18 cellular contexts compared by ENCODE assay signal in genomic region chr14:67680941-67681340, GRCh38. TPM values are rescaled to one million over a fixed set of nuclear protein-coding genes. Genes with fewer than 3 reads are reported as not detected.
A peak's percentile ranks its signal among the peaks of the same experiment; 100 is the strongest.
DNase-seq lines count a peak whose midpoint lies in the region; ATAC-seq, FAIRE-seq and TF ChIP-seq lines count a peak whose summit lies in the region.
"Had no signal": no experiment of that assay in that cellular context is flagged by ENCODE, and none has a peak within 500 bp of the region (broad histone marks: within the 10 kb centered on the region; RNA-seq: fewer than 3 reads in every experiment).

No MANE protein-coding gene starts in this region.

- peak overlapping the region; percentile 2; the same call in 1 of the 2 replicates for H3K27ac ChIP-seq in 22Rv1
- peak overlapping the region; percentile 12 for H3K27ac ChIP-seq in RWPE2 (ENCODE audit: poor library complexity, severe bottlenecking)
- H3K27ac ChIP-seq: KMS-11, SK-N-MC, uterus had no signal

- FAIRE-seq in GM12891 (lab: Jason Lieb, UNC), result no peak
- FAIRE-seq: bronchial epithelial cell, kidney had no signal

- DNase-seq in GM12891 (ENCODE audit: insufficient read length, low spot score), result no peak
- no peak for DNase-seq in RWPE2 (ENCODE audit: low spot score)
- peak; percentile 77 to 82 for DNase-seq in erythroblast (lab: John Stamatoyannopoulos, UW)
- DNase-seq in HuH-7.5 (ENCODE audit: low spot score), result no peak
- DNase-seq in NCI-H774 (lab: John Stamatoyannopoulos, UW), result no peak
- no peak for DNase-seq in COLO668 (lab: John Stamatoyannopoulos, UW; ENCODE audit: unreplicated experiment)
- DNase-seq: activated CD4-positive, alpha-beta T cell treated with anti-CD3 and anti-CD28 coated beads for 1 hour; activated gamma-delta T cell treated with Interleukin-2 at 50 U/mL for 16 hours; endodermal cell; kidney; NCI-H2029 treated with DMSO at 0.1 percent for 48 hours; stimulated activated CD4-positive, alpha-beta T cell treated with anti-CD3 and anti-CD28 coated beads, Interleukin-2, amount 100 ng/mL, for 24 hours; uterus had no signal

- H3K4me3 ChIP-seq in RWPE2 (ENCODE audit: severe bottlenecking), result no peak overlapping the region
- H3K4me3 ChIP-seq: SK-N-MC, uterus had no signal

- no peaks in the 10 kb centered on the region for H3K9me3 ChIP-seq in RWPE2 (ENCODE audit: severe bottlenecking)
- H3K9me3 ChIP-seq: uterus had no signal

- TF ChIP-seq CTCF in 22Rv1 (IDR thresholded peaks at IDR 0.05) (no peak), RWPE2 (IDR thresholded peaks at IDR 0.05; ENCODE audit: poor library complexity, severe bottlenecking) (no peak)

- TF ChIP-seq POLR2A in GM12891 (IDR thresholded peaks at IDR 0.05; ENCODE audit: low read depth, low read length) (no peak), erythroblast (IDR thresholded peaks at IDR 0.05; ENCODE audit: low read length) (no peak)

- no peak for ATAC-seq in RWPE2 (ENCODE audit: low read depth)
- no peak for ATAC-seq in HG02798 (IDR thresholded peaks at IDR 0.05; ENCODE audit: poor library complexity, unreplicated experiment)

- no peaks in the 10 kb centered on the region for H3K27me3 ChIP-seq in RWPE2 (ENCODE audit: insufficient read depth, poor library complexity, severe bottlenecking)
- H3K27me3 ChIP-seq: uterus had no signal

- H3K36me3 ChIP-seq in RWPE2 (ENCODE audit: low read depth), result peaks cover 93% of the 10 kb centered on the region
- H3K36me3 ChIP-seq: uterus had no signal

- H3K4me1 ChIP-seq in RWPE2 (ENCODE audit: insufficient read depth, poor library complexity, severe bottlenecking), result peaks cover 11% of the 10 kb centered on the region
- H3K4me1 ChIP-seq: uterus had no signal

TF ChIP-seq in GM12891, 5 proteins besides CTCF, POLR2A, EP300 and RAD21:
- TF ChIP-seq PAX5 (IDR thresholded peaks at IDR 0.05; ENCODE audit: insufficient read depth, low read length, severe bottlenecking) (no peak), POU2F2 (IDR thresholded peaks at IDR 0.05; ENCODE audit: low read depth, low read length) (no peak), SPI1 (IDR thresholded peaks at IDR 0.05; ENCODE audit: low read depth, low read length) (peak; percentile 71), POLR2AphosphoS5 (IDR thresholded peaks at IDR 0.05; ENCODE audit: low read depth, low read length) (no peak), TAF1 (IDR thresholded peaks at IDR 0.05; ENCODE audit: low read depth, low read length) (no peak)

RNA-seq across cellular contexts. Expression of gene VTI1B, which starts 6.5 kb away (rescaled TPM):
- polyA plus RNA-seq in GM12891 (2012; ENCODE audit: low read depth, missing spikeins), result 62.5 TPM

RNA-seq across cellular contexts. Expression of gene RDH11, which starts 14.6 kb away (rescaled TPM):
- 31.8 TPM for polyA plus RNA-seq in GM12891 (2012; ENCODE audit: low read depth, missing spikeins)

RNA-seq across cellular contexts. Expression of gene RDH12, which starts 20.7 kb away (rescaled TPM):
- polyA plus RNA-seq in GM12891 (2012; ENCODE audit: low read depth, missing spikeins), result 0.27 TPM

Comparison
In these comparisons a context has a peak if more than half of its experiments do, and no peak if none do; other contexts are left out.
1. DNase-seq: peak in erythroblast (2 of 2); none in GM12891 (single experiment), RWPE2 (single experiment), HuH-7.5 (single experiment), NCI-H774 (single experiment) and COLO668 (single experiment).